In the genomic region with DNA sequence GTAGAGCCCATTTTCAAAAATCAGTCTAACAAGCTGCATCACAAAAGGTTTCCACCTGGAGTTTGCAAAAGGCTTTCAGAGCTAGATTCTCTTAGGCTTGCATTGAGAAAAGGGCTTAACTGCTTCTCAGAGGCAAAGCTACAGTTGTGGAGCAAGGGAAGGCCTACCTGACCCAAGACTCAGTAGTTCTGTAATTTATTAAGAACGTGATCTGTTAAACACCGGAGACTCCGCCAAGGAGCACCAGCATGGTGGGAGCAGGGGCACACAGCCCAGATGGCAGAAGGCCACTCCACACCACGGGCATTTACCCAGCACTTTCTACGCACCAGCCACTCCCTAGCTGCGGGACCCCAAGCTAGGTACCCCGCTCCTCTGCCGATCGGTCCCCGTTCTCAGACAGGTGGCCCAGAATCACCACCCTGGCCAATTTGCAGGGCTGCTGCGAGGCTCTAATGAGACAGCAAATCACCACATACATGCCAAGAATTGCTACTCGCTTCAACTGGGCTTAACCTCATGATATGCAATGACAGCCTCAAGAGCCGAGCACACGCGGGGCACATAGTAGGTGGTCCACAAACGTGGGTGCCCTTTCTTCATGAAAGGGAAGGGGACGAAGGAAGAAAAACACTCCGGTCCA, we compare ENCODE assay signal across 8 cellular contexts. TPM values are rescaled to one million over a fixed set of nuclear protein-coding genes. Genes with fewer than 3 reads are reported as not detected.
DNase-seq lines count a peak whose midpoint lies in the region; ATAC-seq and TF ChIP-seq lines count a peak whose summit lies in the region.

No MANE protein-coding gene starts in this region.

- H3K79me2 ChIP-seq in HCT116 (ENCODE audit: insufficient read depth, low read length) = peaks cover 43% of the 10 kb centered on the region

- H3K9ac ChIP-seq in HCT116 (ENCODE audit: low read length) = peak overlapping the region; percentile 84
- peak overlapping the region; percentile 56 for H3K9ac ChIP-seq in iPS-18a (ENCODE audit: low read length)

- peak overlapping the region; percentile 86 for H3K4me3 Mint-ChIP-seq in activated naive CD8-positive, alpha-beta T cell treated with anti-CD3 and anti-CD28 coated beads for 36 hours
- peak overlapping the region; percentile 70 for H3K4me3 Mint-ChIP-seq in stimulated activated effector memory CD8-positive, alpha-beta T cell treated with anti-CD3 and anti-CD28 coated beads, Interleukin-12 subunit alpha, Interleukin-12 subunit beta, amount 100 ng/mL, for 72 hours

- ATAC-seq in HCT116 (no peak), HG02642 (IDR thresholded peaks at IDR 0.05; ENCODE audit: poor library complexity, unreplicated experiment) (no peak), GM21825 (IDR thresholded peaks at IDR 0.05; ENCODE audit: unreplicated experiment) (no peak)
- ATAC-seq in stimulated activated effector memory CD8-positive, alpha-beta T cell treated with anti-CD3 and anti-CD28 coated beads, Interleukin-12 subunit alpha, Interleukin-12 subunit beta, amount 100 ng/mL, for 72 hours = no peak

- no peak for TF ChIP-seq RAD21 in HCT116 (IDR thresholded peaks at IDR 0.05; ENCODE audit: low read depth)

- H3K4me3 ChIP-seq in AG04450 (ENCODE audit: low read depth, low read length) (peak overlapping the region; percentile 74), HCT116 (replicated peaks in 1 of 2; ENCODE audit: low read depth in 1 of 2, low read length in 2 of 2) (peak overlapping the region; percentile 73 to 92), iPS-18a (ENCODE audit: low read length) (peak overlapping the region; percentile 93)

- BruUV-seq in HCT116 (replicated peaks; lab: Mats Ljungman, UMichigan) = no TSS peak

- H3K4me1 ChIP-seq in HCT116 (ENCODE audit: control insufficient read depth in 1 of 2, insufficient read depth in 2 of 2, low read length in 2 of 2) (peaks cover 16 to 34% of the 10 kb centered on the region in 2 experiments; a peak in 3 of 4 replicates), iPS-18a (ENCODE audit: control insufficient read depth, low read depth, low read length) (peaks cover 35% of the 10 kb centered on the region)

- TF ChIP-seq POLR2A in HCT116 (IDR thresholded peaks at IDR 0.05; ENCODE audit: borderline replicate concordance, extremely low read depth, insufficient read depth, insufficient read length) = no peak

- H3K27me3 Mint-ChIP-seq in activated naive CD8-positive, alpha-beta T cell treated with anti-CD3 and anti-CD28 coated beads for 36 hours = no peaks in the 10 kb centered on the region

- TF ChIP-seq CTCF in AG04450 (IDR thresholded peaks at IDR 0.05; ENCODE audit: low read depth, low read length) = no peak
- no peak for TF ChIP-seq CTCF in HCT116 (IDR thresholded peaks at IDR 0.05 in 2 of 3, conservative IDR thresholded peaks at IDR 0.05 in 1 of 3; ENCODE audit: borderline replicate concordance in 1 of 3, insufficient read depth in 1 of 3, low read depth in 2 of 3, low read length in 2 of 3)

- H3K9me3 ChIP-seq in AG04450 (ENCODE audit: control insufficient read depth, insufficient read depth, low read length) = no peaks in the 10 kb centered on the region
- no peaks in the 10 kb centered on the region for H3K9me3 ChIP-seq in HCT116 (ENCODE audit: control insufficient read depth in 1 of 2, insufficient read depth in 1 of 2, low read depth in 1 of 2, low read length in 2 of 2)
- no peaks in the 10 kb centered on the region for H3K9me3 ChIP-seq in iPS-18a (ENCODE audit: control insufficient read depth, low read depth, low read length)

- H3K9me3 Mint-ChIP-seq in activated naive CD8-positive, alpha-beta T cell treated with anti-CD3 and anti-CD28 coated beads for 36 hours = no peaks in the 10 kb centered on the region
- no peaks in the 10 kb centered on the region for H3K9me3 Mint-ChIP-seq in stimulated activated effector memory CD8-positive, alpha-beta T cell treated with anti-CD3 and anti-CD28 coated beads, Interleukin-12 subunit alpha, Interleukin-12 subunit beta, amount 100 ng/mL, for 72 hours

- peak overlapping the region; percentile 63 for H3K27ac Mint-ChIP-seq in activated naive CD8-positive, alpha-beta T cell treated with anti-CD3 and anti-CD28 coated beads for 36 hours
- peak overlapping the region; percentile 69 for H3K27ac Mint-ChIP-seq in stimulated activated effector memory CD8-positive, alpha-beta T cell treated with anti-CD3 and anti-CD28 coated beads, Interleukin-12 subunit alpha, Interleukin-12 subunit beta, amount 100 ng/mL, for 72 hours

- H3K4me2 ChIP-seq in HCT116 (ENCODE audit: low read length) = peak overlapping the region; percentile 98

- RAD21 ChIA-PET in HCT116 (lab: Charles Lee; ENCODE audit: low non-redundant PET in 1 of 2, low total read pairs in 2 of 2, uncharacterized antibody in 2 of 2, unreplicated experiment in 2 of 2) = interaction anchor here (1.1 to 1.5 kb wide), 3 partner anchors 18 to 93 kb away, joined by 3 to 9 read pairs (median 5); no protein-coding TSS in a partner anchor

- POLR2A ChIA-PET in AG04450 (lab: Yijun Ruan, JAX) = no interaction called here
- POLR2A ChIA-PET in HCT116 (lab: Charles Lee) = interaction anchor here (0.9 to 1.8 kb wide), 4 partner anchors 9 to 162 kb away, joined by 3 to 6 read pairs (median 3); no protein-coding TSS in a partner anchor

- H3K27me3 ChIP-seq in AG04450 (ENCODE audit: control insufficient read depth, insufficient read depth, low read length) (no peaks in the 10 kb centered on the region), HCT116 (ENCODE audit: insufficient read depth, low read length) (no peaks in the 10 kb centered on the region), iPS-18a (ENCODE audit: control insufficient read depth, insufficient read depth, low read length) (peaks cover 9% of the 10 kb centered on the region)

- intact Hi-C loops in HCT116 (cut with micrococcal nuclease) = loop anchor here (5.0 to 10.0 kb wide), 2 partner anchors 93 to 501 kb away; partner anchors contain the start of genes GON7 and UBR7

- peaks cover 42% of the 10 kb centered on the region for H3K4me1 Mint-ChIP-seq in activated naive CD8-positive, alpha-beta T cell treated with anti-CD3 and anti-CD28 coated beads for 36 hours
- H3K4me1 Mint-ChIP-seq in stimulated activated effector memory CD8-positive, alpha-beta T cell treated with anti-CD3 and anti-CD28 coated beads, Interleukin-12 subunit alpha, Interleukin-12 subunit beta, amount 100 ng/mL, for 72 hours = peaks cover 44% of the 10 kb centered on the region

- DNase-seq in AG04450 (ENCODE audit: low read depth, low spot score) (no peak), HCT116 (ENCODE audit: low read depth, low spot score) (no peak), iPS-NIHi7 (ENCODE audit: extremely low spot score) (no peak)
- DNase-seq in activated naive CD8-positive, alpha-beta T cell treated with anti-CD3 and anti-CD28 coated beads for 36 hours = no peak
- peak in 1 of 2 donors; percentile 55 for DNase-seq in stimulated activated effector memory CD8-positive, alpha-beta T cell treated with anti-CD3 and anti-CD28 coated beads, Interleukin-12 subunit alpha, Interleukin-12 subunit beta, amount 100 ng/mL, for 72 hours (ENCODE audit: low spot score in 2 of 2)

- no peaks in the 10 kb centered on the region for H3K9me2 ChIP-seq in HCT116 (ENCODE audit: insufficient read depth)

- peaks cover 3% of the 10 kb centered on the region; the same call in 1 of the 2 replicates for H4K20me1 ChIP-seq in HCT116 (ENCODE audit: insufficient read depth)

- no peak overlapping the region for H3K27ac ChIP-seq in AG04450 (ENCODE audit: low read depth, low read length)
- H3K27ac ChIP-seq in HCT116 (ENCODE audit: low read depth, low read length) = peak overlapping the region; percentile 90; the same call in 1 of the 2 replicates
- no peak overlapping the region for H3K27ac ChIP-seq in iPS-18a (ENCODE audit: low read length)

- no peak overlapping the region for H2AFZ ChIP-seq in HCT116 (ENCODE audit: low read depth, low read length, poor library complexity, severe bottlenecking)

- peaks cover 2% of the 10 kb centered on the region for H3K36me3 Mint-ChIP-seq in activated naive CD8-positive, alpha-beta T cell treated with anti-CD3 and anti-CD28 coated beads for 36 hours
- H3K36me3 Mint-ChIP-seq in stimulated activated effector memory CD8-positive, alpha-beta T cell treated with anti-CD3 and anti-CD28 coated beads, Interleukin-12 subunit alpha, Interleukin-12 subunit beta, amount 100 ng/mL, for 72 hours = no peaks in the 10 kb centered on the region

- CTCF ChIA-PET in AG04450 (lab: Charles Lee) = interaction anchor here (1.2 to 5.1 kb wide), 32 partner anchors 9 to 503 kb away, joined by 3 to 84 read pairs (median 8); partner anchors contain the start of genes GON7, LYSET, MOAP1 and UBR7
- CTCF ChIA-PET in HCT116 (lab: Charles Lee) = interaction anchor here (0.6 to 3.1 kb wide), 24 partner anchors 9 to 505 kb away, joined by 3 to 46 read pairs (median 8); partner anchors contain the start of genes GON7, LYSET, MOAP1 and UBR7

- H3K36me3 ChIP-seq in HCT116 (ENCODE audit: control insufficient read depth in 1 of 2, insufficient read depth in 2 of 2, low read length in 2 of 2) (no peaks in the 10 kb centered on the region), iPS-18a (ENCODE audit: control insufficient read depth, low read depth, low read length) (no peaks in the 10 kb centered on the region)

TF ChIP-seq in HCT116, 20 proteins besides CTCF, POLR2A, EP300 and RAD21 (continues in another document):
- TF ChIP-seq, protein P1, sequence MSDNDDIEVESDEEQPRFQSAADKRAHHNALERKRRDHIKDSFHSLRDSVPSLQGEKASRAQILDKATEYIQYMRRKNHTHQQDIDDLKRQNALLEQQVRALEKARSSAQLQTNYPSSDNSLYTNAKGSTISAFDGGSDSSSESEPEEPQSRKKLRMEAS (IDR thresholded peaks at IDR 0.05) = no peak
- TF ChIP-seq FOSL1 (IDR thresholded peaks at IDR 0.05; ENCODE audit: low read depth) = no peak
- TF ChIP-seq ELF1 (IDR thresholded peaks at IDR 0.05; ENCODE audit: borderline replicate concordance, low read depth) = no peak
- no peak for TF ChIP-seq ZFX (IDR thresholded peaks at IDR 0.05)
- no peak for TF ChIP-seq POLR2AphosphoS5 (IDR thresholded peaks at IDR 0.05; ENCODE audit: low read depth, low read length)
- no peak for TF ChIP-seq SIN3A (IDR thresholded peaks at IDR 0.05; ENCODE audit: low read depth)
- TF ChIP-seq ZNF274 (IDR thresholded peaks at IDR 0.05; ENCODE audit: low read depth, low read length) = no peak
- no peak for TF ChIP-seq TCF7L2 (IDR thresholded peaks at IDR 0.05; ENCODE audit: borderline replicate concordance, extremely low read depth, insufficient read depth, insufficient read length)
- no peak for TF ChIP-seq CEBPB (IDR thresholded peaks at IDR 0.05; ENCODE audit: low read depth)
- TF ChIP-seq, protein P2, sequence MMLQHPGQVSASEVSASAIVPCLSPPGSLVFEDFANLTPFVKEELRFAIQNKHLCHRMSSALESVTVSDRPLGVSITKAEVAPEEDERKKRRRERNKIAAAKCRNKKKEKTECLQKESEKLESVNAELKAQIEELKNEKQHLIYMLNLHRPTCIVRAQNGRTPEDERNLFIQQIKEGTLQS (IDR thresholded peaks at IDR 0.05) = no peak

RNA-seq across cellular contexts. Expression of gene ITPK1, which starts 1.5 kb away (rescaled TPM):
- 13.6 and 19.4 TPM in 2 replicates for polyA plus RNA-seq in AG04450 (2011; rRNA removed)
- polyA minus RNA-seq in AG04450 (2011; rRNA and poly(A)+ RNA removed) = 53.6 and 79.8 TPM in 2 replicates
- total RNA-seq in HCT116 (2021; ENCODE audit: unreplicated experiment) = 70.2 TPM
- polyA plus RNA-seq in HCT116 (2012) = 54.0 and 63.9 TPM in 2 replicates
- total RNA-seq in activated naive CD8-positive, alpha-beta T cell treated with anti-CD3 and anti-CD28 coated beads for 36 hours = 10 to 100 TPM; 87.0 to 87.4 TPM
